Comparison of ENCODE assay signal across 20 cellular contexts in the genomic region with DNA sequence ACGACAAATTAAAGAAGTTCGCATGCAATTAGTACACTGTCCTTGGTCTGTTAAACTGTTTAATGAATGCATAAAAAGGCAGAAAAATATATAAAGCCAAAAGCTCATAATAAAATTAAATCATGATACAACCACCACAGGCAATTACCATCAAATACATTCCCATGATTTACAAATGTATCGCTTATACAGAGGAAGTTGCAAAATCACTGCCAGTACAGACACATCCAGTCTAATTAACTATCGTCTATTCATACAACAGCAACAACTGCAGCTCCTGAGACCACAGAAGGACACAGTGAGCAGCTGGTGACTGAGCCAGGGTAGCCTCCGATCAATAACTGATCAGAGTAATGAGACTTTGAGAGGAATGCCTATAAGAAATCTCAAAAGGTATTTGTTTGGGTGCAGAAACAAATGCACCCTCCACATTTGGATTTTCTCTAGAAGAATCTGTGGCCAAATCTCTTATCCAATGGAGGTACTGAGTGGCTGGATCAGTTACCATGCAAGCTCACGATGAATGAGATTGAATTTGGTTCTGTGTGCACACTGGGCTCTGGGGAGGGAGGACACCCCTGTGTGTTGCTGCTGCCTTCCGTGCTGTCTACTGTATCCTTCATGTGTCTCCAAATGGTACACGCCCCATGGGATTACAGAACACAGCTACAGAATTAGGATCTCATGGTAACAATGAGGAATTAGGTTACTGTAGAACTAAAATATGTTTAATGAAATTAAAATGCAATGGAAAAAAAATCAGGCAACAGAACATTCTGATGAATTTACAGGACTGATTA.
A peak's percentile ranks its signal among the peaks of the same experiment; 100 is the strongest.
DNase-seq lines count a peak whose midpoint lies in the region; ATAC-seq, FAIRE-seq and TF ChIP-seq lines count a peak whose summit lies in the region.
"Had no signal": no experiment of that assay in that cellular context is flagged by ENCODE, and none has a peak within 500 bp of the region (broad histone marks: within the 10 kb centered on the region; RNA-seq: fewer than 3 reads in every experiment).

No MANE protein-coding gene starts in this region.

- peak overlapping the region; percentile 75 for H3K27ac Mint-ChIP-seq in activated T-cell treated with anti-CD3 and anti-CD28 coated beads, Interleukin-2, amount 50 U/mL, for 72 hours
- H3K27ac Mint-ChIP-seq: activated CD4-positive, alpha-beta T cell treated with anti-CD3 and anti-CD28 coated beads, Interleukin-2, amount 10 ng/mL, durations not matched to agents 24 days and 14 days; activated naive CD8-positive, alpha-beta T cell treated with anti-CD3 and anti-CD28 coated beads for 36 hours had no signal

- H3K4me1 Mint-ChIP-seq in activated T-cell treated with anti-CD3 and anti-CD28 coated beads, Interleukin-2, amount 50 U/mL, for 72 hours (ENCODE audit: low read depth) = peaks cover 8% of the 10 kb centered on the region

- dilution Hi-C loops in keratinocyte (cut with MboI; ENCODE audit: extremely low pct_ligation_motif_present, low sequenced_read_pairs) = no loop called here

- H3K79me2 ChIP-seq in keratinocyte (ENCODE audit: control insufficient read depth, insufficient read depth, low read length) = peaks cover 7% of the 10 kb centered on the region

- H3K4me3 ChIP-seq in bronchial epithelial cell (ENCODE audit: low read depth, low read length) (no peak overlapping the region), keratinocyte (ENCODE audit: control insufficient read depth in 2 of 3, extremely low read depth in 1 of 3, insufficient read depth in 2 of 3, low read depth in 1 of 3, low read length in 3 of 3) (no peak overlapping the region), thyroid gland (replicated peaks in 1 of 3) (no peak overlapping the region)
- H3K4me3 ChIP-seq: BLaER1, GM23248, left lung, tibial artery had no signal

- H3K27me3 Mint-ChIP-seq in activated T-cell treated with anti-CD3 and anti-CD28 coated beads, Interleukin-2, amount 50 U/mL, for 72 hours (ENCODE audit: low read depth) = no peaks in the 10 kb centered on the region
- H3K27me3 Mint-ChIP-seq: activated CD4-positive, alpha-beta T cell treated with anti-CD3 and anti-CD28 coated beads, Interleukin-2, amount 10 ng/mL, durations not matched to agents 24 days and 14 days; activated naive CD8-positive, alpha-beta T cell treated with anti-CD3 and anti-CD28 coated beads for 36 hours had no signal

- peaks cover 15% of the 10 kb centered on the region for H4K20me1 ChIP-seq in keratinocyte (ENCODE audit: control insufficient read depth, extremely low read depth, insufficient read depth, low read length)

- peaks cover 0 to 9% of the 10 kb centered on the region in 2 donors for H3K36me3 Mint-ChIP-seq in activated T-cell treated with anti-CD3 and anti-CD28 coated beads, Interleukin-2, amount 50 U/mL, for 72 hours (ENCODE audit: insufficient read depth in 2 of 2)
- H3K36me3 Mint-ChIP-seq: brain had no signal

- H3K9me3 ChIP-seq in keratinocyte (ENCODE audit: control insufficient read depth, low read depth, low read length) (no peaks in the 10 kb centered on the region), thyroid gland (no peaks in the 10 kb centered on the region)
- H3K9me3 ChIP-seq: BLaER1, left lung, tibial artery had no signal

- H2AFZ ChIP-seq in keratinocyte (ENCODE audit: control insufficient read depth, low read length) = no peak overlapping the region
- H2AFZ ChIP-seq: GM23248 had no signal

- peaks cover 10% of the 10 kb centered on the region for H3K9me1 ChIP-seq in keratinocyte (ENCODE audit: control insufficient read depth, extremely low read depth, insufficient read depth, low read length)

- intact Hi-C loops in thyroid gland (cut with DNase I) = no loop called here

- TF ChIP-seq POLR2A in thyroid gland (IDR thresholded peaks at IDR 0.05) = no peak

- H3K36me3 ChIP-seq in bronchial epithelial cell (ENCODE audit: control insufficient read depth, insufficient read depth, low read length) = peaks cover 10% of the 10 kb centered on the region
- peaks cover 11 to 38% of the 10 kb centered on the region in 2 experiments for H3K36me3 ChIP-seq in keratinocyte (ENCODE audit: control insufficient read depth in 2 of 2, extremely low read depth in 1 of 2, insufficient read depth in 2 of 2, low read length in 2 of 2)
- H3K36me3 ChIP-seq in thyroid gland = peaks cover 0 to 4% of the 10 kb centered on the region in 2 donors

- H3K4me1 ChIP-seq in keratinocyte (ENCODE audit: control insufficient read depth, extremely low read depth, insufficient read depth, low read length) = peaks cover 14% of the 10 kb centered on the region
- H3K4me1 ChIP-seq in thyroid gland = peaks cover 24 to 31% of the 10 kb centered on the region in 2 donors

- H3K27ac ChIP-seq in keratinocyte (ENCODE audit: control insufficient read depth, insufficient read depth, low read length) = no peak overlapping the region
- peak overlapping the region; percentile 55 to 91 (median 81) for H3K27ac ChIP-seq in thyroid gland
- H3K27ac ChIP-seq: GM23248 had no signal

- DNase-seq in activated T-cell treated with anti-CD3 and anti-CD28 coated beads, Interleukin-2, amount 50 U/mL, for 72 hours = no peak
- DNase-seq in activated T-cell treated with anti-CD3 and anti-CD28 coated beads for 4 hours (no peak), bronchial epithelial cell (ENCODE audit: low read depth) (peak; percentile 68), keratinocyte (ENCODE audit: low read depth, low spot score) (no peak), thyroid gland (no peak), globus pallidus (ENCODE audit: low spot score) (no peak), SW480 (ENCODE audit: low spot score) (no peak)
- DNase-seq: activated CD4-positive, alpha-beta T cell treated with anti-CD3 and anti-CD28 coated beads, Interleukin-2, amount 10 ng/mL, durations not matched to agents 24 days and 14 days; activated naive CD8-positive, alpha-beta T cell treated with anti-CD3 and anti-CD28 coated beads for 36 hours; DMS153; effector CD4-positive, alpha-beta T cell; GM23248; NCI-H187; small intestine; T1000 had no signal

- WGBS in thyroid gland, 2 donors = 89 to 95% methylated on average over 8 of the region's 8 CpGs

- TF ChIP-seq CTCF in bronchial epithelial cell (IDR thresholded peaks at IDR 0.05; ENCODE audit: insufficient read depth, low read length, severe bottlenecking) (no peak), keratinocyte (optimal IDR thresholded peaks at IDR 0.05 in 1 of 3, IDR thresholded peaks at IDR 0.05 in 1 of 3, conservative IDR thresholded peaks at IDR 0.05 in 1 of 3; ENCODE audit: extremely low read depth in 1 of 3, insufficient read depth in 2 of 3, low read length in 3 of 3) (no peak), thyroid gland (IDR thresholded peaks at IDR 0.05) (no peak)

- no peak for ATAC-seq in activated T-cell treated with anti-CD3 and anti-CD28 coated beads, Interleukin-2, amount 50 U/mL, for 72 hours (replicated peaks in 1 of 2)
- ATAC-seq in GM21723 (IDR thresholded peaks at IDR 0.05; ENCODE audit: unreplicated experiment) = no peak

- no peak for FAIRE-seq in bronchial epithelial cell (lab: Jason Lieb, UNC)
- peak; percentile 46 for FAIRE-seq in keratinocyte (lab: Jason Lieb, UNC)
- FAIRE-seq: small intestine had no signal

- no peak overlapping the region for H3K4me3 Mint-ChIP-seq in activated T-cell treated with anti-CD3 and anti-CD28 coated beads, Interleukin-2, amount 50 U/mL, for 72 hours
- H3K4me3 Mint-ChIP-seq: activated CD4-positive, alpha-beta T cell treated with anti-CD3 and anti-CD28 coated beads, Interleukin-2, amount 10 ng/mL, durations not matched to agents 24 days and 14 days; activated naive CD8-positive, alpha-beta T cell treated with anti-CD3 and anti-CD28 coated beads for 36 hours; brain had no signal

- H3K4me2 ChIP-seq in keratinocyte (ENCODE audit: control insufficient read depth, extremely low read depth, insufficient read depth, low read depth, low read length) = peak overlapping the region; percentile 49
- H3K4me2 ChIP-seq: BLaER1 had no signal

- no peak overlapping the region for H3K9ac ChIP-seq in keratinocyte (ENCODE audit: control insufficient read depth, extremely low read depth, insufficient read depth, low read length)
- H3K9ac ChIP-seq: BLaER1, GM23248 had no signal

- H3K27me3 ChIP-seq in bronchial epithelial cell (ENCODE audit: control insufficient read depth, insufficient read depth, low read length) = no peaks in the 10 kb centered on the region
- H3K27me3 ChIP-seq in keratinocyte (ENCODE audit: control insufficient read depth, extremely low read depth, insufficient read depth, low read length) = no peaks in the 10 kb centered on the region
- H3K27me3 ChIP-seq in thyroid gland = no peaks in the 10 kb centered on the region
- H3K27me3 ChIP-seq: BLaER1, left lung, tibial artery had no signal

- H3K9me3 Mint-ChIP-seq in activated T-cell treated with anti-CD3 and anti-CD28 coated beads, Interleukin-2, amount 50 U/mL, for 72 hours = no peaks in the 10 kb centered on the region
- H3K9me3 Mint-ChIP-seq: activated CD4-positive, alpha-beta T cell treated with anti-CD3 and anti-CD28 coated beads, Interleukin-2, amount 10 ng/mL, durations not matched to agents 24 days and 14 days; activated naive CD8-positive, alpha-beta T cell treated with anti-CD3 and anti-CD28 coated beads for 36 hours had no signal
